Comparison of ENCODE assay signal across 8 cellular contexts in the genomic region with DNA sequence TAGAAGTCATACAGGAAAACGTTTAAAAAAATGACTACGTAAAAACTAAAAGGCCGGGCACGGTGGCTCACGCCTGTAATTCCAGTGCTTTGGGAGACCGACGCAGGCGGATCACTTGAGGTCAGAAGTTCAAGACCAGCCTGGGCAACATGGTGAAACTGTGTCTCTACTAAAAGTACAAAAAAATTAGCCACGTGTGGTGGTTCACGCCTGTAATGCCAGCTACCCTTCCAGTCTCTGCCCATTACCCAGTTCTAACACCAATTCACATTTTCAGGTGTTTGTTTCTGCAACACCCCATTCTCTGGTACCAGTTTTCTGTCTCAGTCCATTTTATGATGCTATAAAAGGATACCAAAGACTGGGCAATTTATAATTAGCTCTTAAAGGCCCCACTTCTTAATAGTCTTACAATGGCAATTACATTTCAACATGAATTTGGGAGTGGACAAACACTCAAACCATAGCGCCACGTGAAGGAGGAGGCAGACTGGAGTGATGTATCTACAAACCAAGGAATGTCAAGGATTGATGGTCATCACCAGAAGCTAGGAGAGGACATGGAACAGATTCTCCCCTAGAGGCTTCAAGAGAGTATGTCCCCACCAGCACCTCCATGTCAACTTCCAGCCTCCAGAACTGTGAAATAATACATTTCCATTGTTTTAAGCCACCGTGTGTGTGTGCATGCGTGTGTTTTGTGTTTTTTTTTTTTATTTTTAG. TPM values are rescaled to one million over a fixed set of nuclear protein-coding genes. Genes with fewer than 3 reads are reported as not detected.
DNase-seq lines count a peak whose midpoint lies in the region; ATAC-seq and TF ChIP-seq lines count a peak whose summit lies in the region.

No MANE protein-coding gene starts in this region.

- no peak overlapping the region for H3K4ac ChIP-seq in mesendoderm (ENCODE audit: low read depth, low read length)

- H2BK15ac ChIP-seq in mesendoderm (replicated peaks; ENCODE audit: low read depth) = no peak overlapping the region

- TF ChIP-seq POLR2A in adrenal gland (IDR thresholded peaks at IDR 0.05) (no peak), vagina (IDR thresholded peaks at IDR 0.05) (no peak)

- H3K27me3 ChIP-seq in heart right ventricle (no peaks in the 10 kb centered on the region), adrenal gland (no peaks in the 10 kb centered on the region), mesendoderm (ENCODE audit: insufficient read depth, low read length, poor library complexity) (no peaks in the 10 kb centered on the region), vagina (no peaks in the 10 kb centered on the region)

- H3K9me3 ChIP-seq in heart right ventricle (no peaks in the 10 kb centered on the region), adrenal gland (replicated peaks in 1 of 3) (no peaks in the 10 kb centered on the region), vagina (no peaks in the 10 kb centered on the region)

- peaks cover 2 to 23% (median 16%) of the 10 kb centered on the region in 9 donors for H3K4me1 ChIP-seq in heart right ventricle
- peaks cover 5 to 13% of the 10 kb centered on the region in 2 donors for H3K4me1 ChIP-seq in adrenal gland (replicated peaks in 1 of 2)
- peaks cover 4% of the 10 kb centered on the region for H3K4me1 ChIP-seq in mesendoderm (ENCODE audit: control insufficient read depth, low read depth, low read length)
- peaks cover 12% of the 10 kb centered on the region for H3K4me1 ChIP-seq in vagina

- no peak overlapping the region for H2BK5ac ChIP-seq in mesendoderm (ENCODE audit: low read length)

- no peak overlapping the region for H2BK120ac ChIP-seq in mesendoderm (ENCODE audit: low read depth, low read length)

- TF ChIP-seq CTCF in heart right ventricle (IDR thresholded peaks at IDR 0.05) (no peak), adrenal gland (IDR thresholded peaks at IDR 0.05) (no peak), vagina (IDR thresholded peaks at IDR 0.05) (no peak), omental fat pad (IDR thresholded peaks at IDR 0.05) (no peak)

- 72 to 73% methylated on average over 14 of the region's 14 CpGs for WGBS in heart right ventricle, 2 donors
- WGBS in adrenal gland, 4 donors = 54 to 66% (median 59%) methylated on average over 14 of the region's 14 CpGs
- no CpG with 5 or more reads among the region's 14 CpGs for WGBS in mesendoderm (ENCODE audit: extremely low coverage, insufficient coverage, low lambda C conversion rate)

- peaks cover 4% of the 10 kb centered on the region for H3K79me1 ChIP-seq in mesendoderm (ENCODE audit: low read length)

- H3K4me2 ChIP-seq in mesendoderm (ENCODE audit: low read length) = no peak overlapping the region

- H3K36me3 ChIP-seq in heart right ventricle (peaks cover 0 to 25% (median 8%) of the 10 kb centered on the region in 9 donors), adrenal gland (replicated peaks in 1 of 2) (peaks cover 0 to 10% of the 10 kb centered on the region in 2 donors), mesendoderm (ENCODE audit: control insufficient read depth, insufficient read depth, low read length) (no peaks in the 10 kb centered on the region), vagina (peaks cover 0 to 19% of the 10 kb centered on the region in 2 donors)

- ATAC-seq in heart right ventricle = no peak
- ATAC-seq in Right ventricle myocardium inferior = no peak
- ATAC-seq in omental fat pad (ENCODE audit: low FRiP score) = no peak
- no peak for ATAC-seq in HG03039 (IDR thresholded peaks at IDR 0.05; ENCODE audit: unreplicated experiment)

- no peak overlapping the region for H4K8ac ChIP-seq in mesendoderm (ENCODE audit: low read depth, low read length)

- H3K4me3 ChIP-seq in heart right ventricle = peak overlapping the region in 9 of 10 donors; percentile 58 to 87 (median 73)
- H3K4me3 ChIP-seq in adrenal gland = peak overlapping the region in 1 of 4 donors; percentile 58
- no peak overlapping the region for H3K4me3 ChIP-seq in mesendoderm (ENCODE audit: low read length)
- peak overlapping the region; percentile 55 to 66 for H3K4me3 ChIP-seq in vagina

- H3K9ac ChIP-seq in mesendoderm (ENCODE audit: low read length) = no peak overlapping the region

- H3K23ac ChIP-seq in mesendoderm (ENCODE audit: low read length) = no peak overlapping the region

- peak overlapping the region in 8 of 10 donors; percentile 59 to 93 (median 86) for H3K27ac ChIP-seq in heart right ventricle
- H3K27ac ChIP-seq in adrenal gland = peak overlapping the region in 3 of 5 donors; percentile 61 to 79 (median 74)
- H3K27ac ChIP-seq in mesendoderm (ENCODE audit: low read depth, low read length) = no peak overlapping the region
- H3K27ac ChIP-seq in vagina = peak overlapping the region; percentile 68

- H3K18ac ChIP-seq in mesendoderm (ENCODE audit: low read length) = no peak overlapping the region

- H4K5ac ChIP-seq in mesendoderm (ENCODE audit: low read length) = no peak overlapping the region

- no peak overlapping the region for H2AK5ac ChIP-seq in mesendoderm (ENCODE audit: low read length)

- intact Hi-C loops in heart right ventricle (cut with DNase I) (no loop called here), Right ventricle myocardium inferior (cut with DNase I) (no loop called here), adrenal gland (cut with DNase I) (no loop called here), vagina (cut with DNase I) (no loop called here)

- DNase-seq in heart right ventricle = no peak
- DNase-seq in Right ventricle myocardium inferior (ENCODE audit: missing footprints) = no peak
- DNase-seq in adrenal gland = no peak
- peak; percentile 23 for DNase-seq in mesendoderm
- no peak for DNase-seq in vagina (ENCODE audit: extremely low spot score in 2 of 2)
- DNase-seq in glomerular visceral epithelial cell (ENCODE audit: extremely low spot score) = no peak
- no peak for DNase-seq in omental fat pad (ENCODE audit: low spot score)

- no peaks in the 10 kb centered on the region for H3K79me2 ChIP-seq in mesendoderm (ENCODE audit: control insufficient read depth, insufficient read depth, low read length)

- H3K56ac ChIP-seq in mesendoderm (ENCODE audit: low read length) = no peak overlapping the region

RNA-seq across cellular contexts. Expression of gene C17orf75, which starts 0.8 kb away (rescaled TPM):
- total RNA-seq in heart right ventricle = 10 to 100 TPM; 17.7 to 25.6 (median 22.0) TPM
- polyA plus RNA-seq in heart right ventricle = 10 to 100 TPM; 10.7 to 14.8 TPM
- 15.9 TPM for total RNA-seq in Right ventricle myocardium inferior
- 10 to 100 TPM in 7 of 8 donors, 1 to 10 TPM in 1; 9.6 to 29.7 (median 19.8) TPM for total RNA-seq in adrenal gland
- 10 to 100 TPM; 13.5 to 23.8 (median 17.1) TPM for polyA plus RNA-seq in adrenal gland
- polyA plus RNA-seq in mesendoderm (2013, experiment 1 of 2) = 30.9 TPM
- 31.9 TPM for polyA plus RNA-seq in mesendoderm (2013, experiment 2 of 2)
- 15.0 TPM for total RNA-seq in vagina
- total RNA-seq in omental fat pad = 10 to 100 TPM in 1 of 4 donors, 1 to 10 TPM in 3; 5.3 to 11.0 (median 7.7) TPM

RNA-seq across cellular contexts. Expression of gene ZNF207, which starts 7.2 kb away (rescaled TPM):
- total RNA-seq in heart right ventricle = 10 to 100 TPM; 68.4 to 86.7 (median 79.3) TPM
- polyA plus RNA-seq in heart right ventricle = 10 to 100 TPM; 39.9 to 49.9 TPM
- total RNA-seq in Right ventricle myocardium inferior = 58.4 TPM
- total RNA-seq in adrenal gland = 100 to 1,000 TPM in 6 of 8 donors, 10 to 100 TPM in 2; 68.7 to 193 (median 130) TPM
- polyA plus RNA-seq in adrenal gland = 100 to 1,000 TPM in 1 of 3 donors, 10 to 100 TPM in 2; 58.8 to 190 (median 68.4) TPM
- 270 TPM for polyA plus RNA-seq in mesendoderm (2013, experiment 1 of 2)
- 263 TPM for polyA plus RNA-seq in mesendoderm (2013, experiment 2 of 2)
- 193 TPM for total RNA-seq in vagina
- 100 to 1,000 TPM; 121 to 193 (median 141) TPM for total RNA-seq in omental fat pad
